Comparison of ENCODE assay signal across 8 cellular contexts in the genomic region with DNA sequence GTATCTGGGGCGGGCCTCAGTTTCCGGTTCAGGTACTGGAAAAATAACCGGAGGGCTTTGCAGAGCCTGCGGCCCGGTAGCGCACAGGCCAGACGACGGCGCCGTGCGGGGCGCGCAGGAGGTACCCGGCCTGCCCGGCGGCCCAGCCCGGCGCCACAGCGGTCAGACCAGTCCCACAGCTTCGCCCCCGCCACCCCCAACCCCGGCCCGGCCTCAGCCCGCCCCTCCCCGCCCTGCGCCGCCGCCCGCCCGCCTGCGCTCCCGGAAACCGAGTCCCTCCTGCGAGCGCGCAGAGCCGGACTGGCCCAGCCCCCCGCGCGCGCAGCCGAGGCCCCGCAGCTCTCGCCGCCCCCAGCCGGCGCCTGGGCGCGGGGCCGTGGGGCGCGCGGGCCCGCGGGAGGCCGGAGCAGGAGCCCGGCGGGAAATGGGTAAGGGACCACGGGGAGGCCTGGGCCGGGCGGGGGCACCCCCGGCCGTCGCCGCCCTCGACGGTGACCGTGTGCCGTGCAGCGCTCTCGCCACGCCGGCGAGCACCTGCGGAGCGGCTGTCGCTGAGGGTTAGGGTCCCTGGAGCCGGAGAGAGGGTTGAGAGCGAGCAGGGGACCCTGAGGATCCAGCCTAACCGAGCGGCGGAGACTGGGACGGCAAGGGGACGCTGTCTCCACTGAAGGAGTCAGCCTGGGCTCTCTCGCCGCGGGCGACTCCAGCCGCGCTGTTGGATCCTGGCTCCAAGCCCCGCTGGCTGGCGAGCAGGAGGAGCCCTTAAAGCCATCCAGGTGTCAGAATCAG. TPM values are rescaled to one million over a fixed set of nuclear protein-coding genes. Genes with fewer than 3 reads are reported as not detected.
DNase-seq lines count a peak whose midpoint lies in the region; ATAC-seq and TF ChIP-seq lines count a peak whose summit lies in the region.

No MANE protein-coding gene starts in this region.

- H3K4me3 Mint-ChIP-seq in T-cell (peak overlapping the region; percentile 81 to 89 (median 89)), type B pancreatic cell (peak overlapping the region; percentile 94)

- ATAC-seq in Right ventricle myocardium inferior (peak; percentile 52), HG03469 (IDR thresholded peaks at IDR 0.05; ENCODE audit: unreplicated experiment) (peak; percentile 36), T-cell (replicated peaks in 1 of 4) (peak; percentile 85 to 90 (median 88)), GM18858 (IDR thresholded peaks at IDR 0.05; ENCODE audit: unreplicated experiment) (no peak)

- CTCF ChIA-PET in T-cell (lab: Charles Lee) = interaction anchor here (0.6 to 2.0 kb wide), 5 partner anchors 17 to 48 kb away, joined by 3 to 11 read pairs (median 4); no protein-coding TSS in a partner anchor

- peak overlapping the region; percentile 82 to 88 for H3K27ac Mint-ChIP-seq in T-cell
- H3K27ac Mint-ChIP-seq in type B pancreatic cell = peak overlapping the region; percentile 96

- no peaks in the 10 kb centered on the region for H3K36me3 Mint-ChIP-seq in T-cell
- no peaks in the 10 kb centered on the region for H3K36me3 Mint-ChIP-seq in type B pancreatic cell

- peak overlapping the region; percentile 61 for H3K4me3 ChIP-seq in coronary artery

- no peak overlapping the region for H3K27ac ChIP-seq in coronary artery

- intact Hi-C loops in Right ventricle myocardium inferior (cut with DNase I) = no loop called here
- intact Hi-C loops in cardiac septum (cut with DNase I) = no loop called here

- DNase-seq in Right ventricle myocardium inferior (ENCODE audit: missing footprints) (peak; percentile 61), cardiac septum (ENCODE audit: low spot score) (no peak), T-cell (peak in 12 of 34 experiments; percentile 29 to 65 (median 44)), coronary artery (ENCODE audit: low spot score) (peak; percentile 62), mesenteric fat pad (ENCODE audit: low spot score) (peak; percentile 89), type B pancreatic cell (ENCODE audit: extremely low spot score, unreplicated experiment) (peak; percentile 72)

- H3K4me1 Mint-ChIP-seq in T-cell (peaks cover 24 to 26% (median 26%) of the 10 kb centered on the region in 3 donors), type B pancreatic cell (ENCODE audit: unreplicated experiment) (peaks cover 21% of the 10 kb centered on the region)

- H3K27me3 Mint-ChIP-seq in T-cell (no peaks in the 10 kb centered on the region), type B pancreatic cell (no peaks in the 10 kb centered on the region)

- POLR2A ChIA-PET in T-cell (lab: Charles Lee) = interaction anchor here (1.2 to 1.4 kb wide), 2 partner anchors 17 kb away, joined by 5 read pairs; partner anchors contain the start of gene PSD4 (in 2 of the 2)

- TF ChIP-seq CTCF in coronary artery (IDR thresholded peaks at IDR 0.05) = no peak
- no peak for TF ChIP-seq CTCF in type B pancreatic cell (conservative IDR thresholded peaks at IDR 0.05)

- H3K9me3 Mint-ChIP-seq in T-cell (no peaks in the 10 kb centered on the region), type B pancreatic cell (no peaks in the 10 kb centered on the region)

RNA-seq across cellular contexts. Expression of gene PSD4, which starts 16.5 kb away (rescaled TPM):
- total RNA-seq in Right ventricle myocardium inferior = 3.4 TPM
- 2.3 TPM for total RNA-seq in cardiac septum
- total RNA-seq in T-cell = 100 to 1,000 TPM; 145 to 217 (median 150) TPM
- total RNA-seq in mesenteric fat pad = 13.2 TPM
- total RNA-seq in type B pancreatic cell (ENCODE audit: low replicate concordance) = 38.8 and 79.1 TPM in 2 replicates

RNA-seq across cellular contexts. Expression of gene IL1RN, which starts 29.9 kb away (rescaled TPM):
- total RNA-seq in Right ventricle myocardium inferior = 0.89 TPM
- 0.59 TPM for total RNA-seq in cardiac septum
- not detected for total RNA-seq in T-cell
- total RNA-seq in mesenteric fat pad = 8.9 TPM
- 11.0 and 20.5 TPM in 2 replicates for total RNA-seq in type B pancreatic cell (ENCODE audit: low replicate concordance)
